In genomic region chr11:57530215-57530595, GRCh38 we compare ENCODE assay signal across 8 cellular contexts. TPM values are rescaled to one million over a fixed set of nuclear protein-coding genes. Genes with fewer than 3 reads are reported as not detected.
DNase-seq lines count a peak whose midpoint lies in the region; ATAC-seq and TF ChIP-seq lines count a peak whose summit lies in the region.

No MANE protein-coding gene starts in this region.

- intact Hi-C loops in sciatic nerve (cut with DNase I) = no loop called here

- peak overlapping the region; percentile 78 for H3K27ac ChIP-seq in VCaP
- H3K27ac ChIP-seq in foreskin keratinocyte = no peak overlapping the region

- DNase-seq in DMS 273 (lab: John Stamatoyannopoulos, UW; ENCODE audit: unreplicated experiment) = peak; percentile 37
- DNase-seq in DMS 273 treated with DMSO at 0.1 percent for 48 hours (lab: John Stamatoyannopoulos, UW) = no peak
- DNase-seq in foreskin keratinocyte = no peak
- DNase-seq in sciatic nerve (ENCODE audit: low spot score) = no peak
- no peak for DNase-seq in HK-2 (ENCODE audit: unreplicated experiment)

- H3K4me1 ChIP-seq in foreskin keratinocyte = peaks cover 9% of the 10 kb centered on the region

- ATAC-seq in foreskin keratinocyte (peak; percentile 36), sciatic nerve (peak; percentile 2), HG03045 (IDR thresholded peaks at IDR 0.05; ENCODE audit: unreplicated experiment) (no peak), HG03139 (IDR thresholded peaks at IDR 0.05; ENCODE audit: unreplicated experiment) (no peak)

- no peak for TF ChIP-seq CTCF in VCaP (conservative IDR thresholded peaks at IDR 0.05)
- TF ChIP-seq CTCF in foreskin keratinocyte (conservative IDR thresholded peaks at IDR 0.05) = no peak

- H3K27me3 ChIP-seq in foreskin keratinocyte = no peaks in the 10 kb centered on the region

RNA-seq across cellular contexts. Expression of gene TIMM10, which starts 0.3 kb away (rescaled TPM):
- total RNA-seq in foreskin keratinocyte (42.2 and 88.5 TPM in 2 replicates), sciatic nerve (42.0 TPM)
- polyA plus RNA-seq in foreskin keratinocyte = 120 and 195 TPM in 2 replicates

RNA-seq across cellular contexts. Expression of gene SMTNL1, which starts 7.2 kb away (rescaled TPM):
- total RNA-seq in foreskin keratinocyte (not detected in 2 replicates), sciatic nerve (not detected)
- polyA plus RNA-seq in foreskin keratinocyte = not detected in 2 replicates

RNA-seq across cellular contexts. Expression of gene SLC43A1, which starts 14.7 kb away (rescaled TPM):
- total RNA-seq in foreskin keratinocyte = 4.3 and 6.2 TPM in 2 replicates
- polyA plus RNA-seq in foreskin keratinocyte = 3.2 and 5.4 TPM in 2 replicates
- 14.8 TPM for total RNA-seq in sciatic nerve

RNA-seq across cellular contexts. Expression of gene UBE2L6, which starts 37.3 kb away (rescaled TPM):
- total RNA-seq in foreskin keratinocyte (96.0 and 108 TPM in 2 replicates), sciatic nerve (53.5 TPM)
- polyA plus RNA-seq in foreskin keratinocyte = 111 and 135 TPM in 2 replicates

Comparison
In these comparisons a context has a peak if more than half of its experiments do, and no peak if none do; other contexts are left out.
1. ATAC-seq: peak in foreskin keratinocyte (single experiment) and sciatic nerve (single experiment); none in HG03045 (single experiment) and HG03139 (single experiment).